24 cellular contexts compared by ENCODE assay signal in genomic region chr9:138020120-138020794, GRCh38.
DNase-seq lines count a peak whose midpoint lies in the region; ATAC-seq and TF ChIP-seq lines count a peak whose summit lies in the region.
"Had no signal": no experiment of that assay in that cellular context is flagged by ENCODE, and none has a peak within 500 bp of the region (broad histone marks: within the 10 kb centered on the region; RNA-seq: fewer than 3 reads in every experiment).

No MANE protein-coding gene starts in this region.

- no peak for TF ChIP-seq EP300 in SK-N-SH (IDR thresholded peaks at IDR 0.05; ENCODE audit: borderline replicate concordance in 1 of 2, low read depth in 1 of 2, low read length in 1 of 2)
- no peak for TF ChIP-seq EP300 in stomach (IDR thresholded peaks at IDR 0.05)

- H3K36me3 ChIP-seq in SK-N-SH (replicated peaks in 1 of 2; ENCODE audit: control insufficient read depth in 1 of 2, insufficient read depth in 2 of 2, low read length in 1 of 2) (no peaks in the 10 kb centered on the region), lower lobe of right lung (no peaks in the 10 kb centered on the region), stomach (no peaks in the 10 kb centered on the region)
- H3K36me3 ChIP-seq: adrenal gland, brain microvascular endothelial cell, gastroesophageal sphincter, HAP-1, tibial artery had no signal

- no peak for TF ChIP-seq RAD21 in SK-N-SH (IDR thresholded peaks at IDR 0.05; ENCODE audit: low read length)

- WGBS in SK-N-SH (ENCODE audit: low lambda C conversion rate) = 44% methylated on average over 8 of the region's 13 CpGs
- 63 to 81% (median 69%) methylated on average over 10 to 13 of the region's 13 CpGs for WGBS in stomach, 5 donors

- no peaks in the 10 kb centered on the region for H3K9me2 ChIP-seq in SK-N-SH

- DNase-seq in SK-N-SH (peak; percentile 14), D341Med (ENCODE audit: low spot score) (peak; percentile 32), lower lobe of right lung (peak; percentile 42), stomach (peak; percentile 25), middle frontal gyrus (ENCODE audit: extremely low spot score, low spot score) (no peak), pons (ENCODE audit: low spot score) (no peak)
- DNase-seq: activated CD4-positive, alpha-beta memory T cell treated with anti-CD3 and anti-CD28 coated beads, Interleukin-2, amount 10 ng/mL, durations not matched to agents 7 days and 5 days; activated CD4-positive, CD25-positive, alpha-beta regulatory T cell; activated naive CD4-positive, alpha-beta T cell; brain microvascular endothelial cell; effector memory CD8-positive, alpha-beta T cell; GF-D8; hypothalamus; IMR-90; NCI-H1092 treated with DMSO at 0.1 percent for 48 hours; NCI-H526 treated with DMSO at 0.1 percent for 48 hours; stimulated activated CD4-positive, alpha-beta T cell treated with anti-CD3 and anti-CD28 coated beads, Interleukin-15, amount 100 ng/mL, for 24 hours; T-helper 9 cell; tibial artery had no signal

- no peak overlapping the region for H3K27ac ChIP-seq in SK-N-SH (ENCODE audit: low read depth in 2 of 2, low read length in 1 of 2)
- H3K27ac ChIP-seq in lower lobe of right lung = no peak overlapping the region
- no peak overlapping the region for H3K27ac ChIP-seq in stomach
- H3K27ac ChIP-seq: adrenal gland, brain microvascular endothelial cell, gastroesophageal sphincter, tibial artery had no signal

- POLR2A ChIA-PET in SK-N-SH (lab: Yijun Ruan, JAX) = no interaction called here

- no peaks in the 10 kb centered on the region for H3F3A ChIP-seq in SK-N-SH (replicated peaks; ENCODE audit: insufficient read depth)

- H3K9ac ChIP-seq in SK-N-SH = no peak overlapping the region

- ATAC-seq in SK-N-SH treated with all-trans-retinoic acid at 6 μM for 48 hours (no peak), lower lobe of right lung (peak in 1 of 2 donors; percentile 5), GM19467 (IDR thresholded peaks at IDR 0.05; ENCODE audit: unreplicated experiment) (no peak)
- ATAC-seq: effector memory CD8-positive, alpha-beta T cell; gastroesophageal sphincter had no signal

- peaks cover 0 to 2% of the 10 kb centered on the region in 2 experiments; a peak in 1 of 4 replicates for H3K4me1 ChIP-seq in SK-N-SH (ENCODE audit: control insufficient read depth in 1 of 2, insufficient read depth in 2 of 2, low read depth in 1 of 2, low read length in 1 of 2)
- H3K4me1 ChIP-seq in lower lobe of right lung = no peaks in the 10 kb centered on the region
- H3K4me1 ChIP-seq in stomach = peaks cover 5 to 15% (median 12%) of the 10 kb centered on the region in 4 donors
- H3K4me1 ChIP-seq: adrenal gland, HAP-1 had no signal

- H2AFZ ChIP-seq in SK-N-SH (ENCODE audit: low read depth) = no peak overlapping the region

- CTCF ChIA-PET in SK-N-SH (lab: Yijun Ruan, JAX) = no interaction called here

- H3K4me2 ChIP-seq in SK-N-SH = no peak overlapping the region

- no peaks in the 10 kb centered on the region for H3K27me3 ChIP-seq in SK-N-SH (ENCODE audit: insufficient read depth)
- peaks cover 45% of the 10 kb centered on the region for H3K27me3 ChIP-seq in lower lobe of right lung (ENCODE audit: low read depth)
- H3K27me3 ChIP-seq in stomach = peaks cover 0 to 55% (median 34%) of the 10 kb centered on the region in 3 donors

- TF ChIP-seq CTCF in SK-N-SH (IDR thresholded peaks at IDR 0.05) (no peak), lower lobe of right lung (IDR thresholded peaks at IDR 0.05) (no peak), stomach (IDR thresholded peaks at IDR 0.05) (no peak)

- no peak for TF ChIP-seq POLR2A in stomach (IDR thresholded peaks at IDR 0.05)

- intact Hi-C loops in lower lobe of right lung (cut with DNase I) (no loop called here), stomach (cut with DNase I; ENCODE audit: low total_unique reads) (no loop called here)

- no peak overlapping the region for H3K4me3 ChIP-seq in SK-N-SH (ENCODE audit: low read depth in 2 of 2, low read length in 1 of 2)
- H3K4me3 ChIP-seq in lower lobe of right lung = no peak overlapping the region
- no peak overlapping the region for H3K4me3 ChIP-seq in stomach
- H3K4me3 ChIP-seq: adrenal gland, gastroesophageal sphincter, HAP-1, tibial artery had no signal

- H3K9me3 ChIP-seq in SK-N-SH (no peaks in the 10 kb centered on the region), lower lobe of right lung (no peaks in the 10 kb centered on the region), stomach (no peaks in the 10 kb centered on the region)
- H3K9me3 ChIP-seq: adrenal gland, gastroesophageal sphincter, HAP-1, tibial artery had no signal

- H4K20me1 ChIP-seq in SK-N-SH (ENCODE audit: insufficient read depth) = no peaks in the 10 kb centered on the region

- no peaks in the 10 kb centered on the region for H3K79me2 ChIP-seq in SK-N-SH (ENCODE audit: insufficient read depth)

TF ChIP-seq in SK-N-SH, 30 proteins besides CTCF, POLR2A, EP300 and RAD21 (continues in another document):
- TF ChIP-seq TEAD4 (IDR thresholded peaks at IDR 0.05; ENCODE audit: borderline replicate concordance, insufficient read depth) (no peak), GABPA (IDR thresholded peaks at IDR 0.05; ENCODE audit: low read depth) (no peak), SMC3 (IDR thresholded peaks at IDR 0.05; ENCODE audit: low read depth, low read length) (no peak), GATA2 (CRISPR knock-in tag; IDR thresholded peaks at IDR 0.05) (no peak), ZBTB33 (IDR thresholded peaks at IDR 0.05; ENCODE audit: borderline replicate concordance, low read depth) (no peak), TAF1 (IDR thresholded peaks at IDR 0.05; ENCODE audit: borderline replicate concordance, low read depth, low read length) (no peak)

TF ChIP-seq in SK-N-SH treated with all-trans-retinoic acid at 6 μM for 48 hours, 23 proteins besides CTCF, POLR2A, EP300 and RAD21:
- TF ChIP-seq ZFP3 (CRISPR knock-in tag; IDR thresholded peaks at IDR 0.05) (no peak), ZC3H10 (CRISPR knock-in tag; IDR thresholded peaks at IDR 0.05) (no peak), CSRNP3 (CRISPR knock-in tag; IDR thresholded peaks at IDR 0.05) (no peak), PATZ1 (CRISPR knock-in tag; IDR thresholded peaks at IDR 0.05; ENCODE audit: borderline replicate concordance) (no peak), ZNF8 (CRISPR knock-in tag; IDR thresholded peaks at IDR 0.05) (no peak)

Comparison
In these comparisons a context has a peak if more than half of its experiments do, and no peak if none do; other contexts are left out.
1. DNase-seq: peak in SK-N-SH (single experiment), D341Med (single experiment), lower lobe of right lung (single experiment) and stomach (single experiment); none in middle frontal gyrus (single experiment) and pons (single experiment).